In the genomic region with DNA sequence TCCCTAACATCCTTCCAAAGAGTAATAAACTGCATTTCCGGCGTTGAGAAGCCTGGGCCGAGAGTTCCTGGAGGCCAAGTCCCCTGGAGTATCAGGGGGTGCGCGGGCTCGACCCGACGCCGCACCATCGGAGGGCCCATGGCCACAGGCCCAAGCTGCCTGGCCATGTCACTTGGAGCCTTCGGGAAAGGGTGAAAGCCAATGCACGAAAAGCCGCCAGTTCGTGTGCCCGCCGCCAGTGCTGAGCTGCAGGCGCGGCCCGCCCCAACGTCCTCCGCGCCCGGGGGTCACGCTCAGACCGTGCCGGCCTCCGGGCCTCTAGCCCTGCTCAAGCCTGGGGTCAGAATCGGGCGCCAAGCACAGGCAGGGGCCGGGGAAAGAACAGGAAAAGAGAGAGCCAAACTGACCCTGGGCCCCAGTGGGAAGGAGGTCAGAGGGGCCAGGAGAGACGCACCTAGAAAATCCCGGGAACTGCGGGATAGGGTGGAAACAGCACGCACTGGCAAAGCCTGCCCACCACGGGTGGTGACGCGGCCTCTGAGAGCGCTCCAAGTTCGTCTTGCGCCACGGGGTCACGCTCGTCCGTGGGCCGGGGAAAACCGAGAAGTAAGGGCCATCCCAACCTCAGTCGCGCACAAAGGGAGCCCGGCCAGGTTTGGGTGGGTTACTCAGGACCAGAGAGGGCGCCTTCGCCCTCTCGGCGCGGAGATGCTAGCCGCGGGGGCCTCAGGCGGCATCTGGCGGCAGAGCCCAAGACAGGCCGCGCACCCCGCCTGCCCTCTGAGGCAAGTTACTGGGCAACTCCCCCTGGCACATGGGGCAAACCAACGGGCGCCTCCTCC, we compare ENCODE assay signal across 1 cellular context.
TF ChIP-seq lines count a peak whose summit lies in the region.

No MANE protein-coding gene starts in this region.

TF ChIP-seq in H1, 55 proteins besides CTCF, POLR2A, EP300 and RAD21:
- no peak for TF ChIP-seq EGR1 (IDR thresholded peaks at IDR 0.05; ENCODE audit: borderline replicate concordance, low read depth, low read length)
- TF ChIP-seq EZH2 (IDR thresholded peaks at IDR 0.05; ENCODE audit: low read depth, low read length, severe bottlenecking), result peak; percentile 97
- TF ChIP-seq BCL11A (IDR thresholded peaks at IDR 0.05; ENCODE audit: low read depth in 2 of 2, low read length in 2 of 2), result no peak
- TF ChIP-seq SUZ12 (IDR thresholded peaks at IDR 0.05; ENCODE audit: low read length), result peak; percentile 83
- no peak for TF ChIP-seq NRF1 (IDR thresholded peaks at IDR 0.05; ENCODE audit: low read depth, low read length)
- 0 out of 2 replicates have a peak, but pooled peaks have one; percentile 4 for TF ChIP-seq TCF12 (IDR thresholded peaks at IDR 0.05; ENCODE audit: low read depth, low read length)
- TF ChIP-seq SIN3A (conservative IDR thresholded peaks at IDR 0.05 in 1 of 2, IDR thresholded peaks at IDR 0.05 in 1 of 2; ENCODE audit: low read depth in 1 of 2, low read length in 2 of 2), result no peak
- TF ChIP-seq, protein P1, sequence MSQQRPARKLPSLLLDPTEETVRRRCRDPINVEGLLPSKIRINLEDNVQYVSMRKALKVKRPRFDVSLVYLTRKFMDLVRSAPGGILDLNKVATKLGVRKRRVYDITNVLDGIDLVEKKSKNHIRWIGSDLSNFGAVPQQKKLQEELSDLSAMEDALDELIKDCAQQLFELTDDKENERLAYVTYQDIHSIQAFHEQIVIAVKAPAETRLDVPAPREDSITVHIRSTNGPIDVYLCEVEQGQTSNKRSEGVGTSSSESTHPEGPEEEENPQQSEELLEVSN (IDR thresholded peaks at IDR 0.05), result no peak
- TF ChIP-seq SIRT6 (IDR thresholded peaks at IDR 0.05; ENCODE audit: low read length), result no peak
- no peak for TF ChIP-seq YY1 (IDR thresholded peaks at IDR 0.05; ENCODE audit: low read depth, low read length)
- TF ChIP-seq CTBP2 (IDR thresholded peaks at IDR 0.05; ENCODE audit: borderline replicate concordance, insufficient read depth, insufficient read length, low read length), result no peak
- TF ChIP-seq RNF2 (IDR thresholded peaks at IDR 0.05; ENCODE audit: borderline replicate concordance, low read depth, low read length, missing control alignments, poor library complexity, severe bottlenecking), result peak; percentile 85
